15 cellular contexts compared by ENCODE assay signal in the genomic region with DNA sequence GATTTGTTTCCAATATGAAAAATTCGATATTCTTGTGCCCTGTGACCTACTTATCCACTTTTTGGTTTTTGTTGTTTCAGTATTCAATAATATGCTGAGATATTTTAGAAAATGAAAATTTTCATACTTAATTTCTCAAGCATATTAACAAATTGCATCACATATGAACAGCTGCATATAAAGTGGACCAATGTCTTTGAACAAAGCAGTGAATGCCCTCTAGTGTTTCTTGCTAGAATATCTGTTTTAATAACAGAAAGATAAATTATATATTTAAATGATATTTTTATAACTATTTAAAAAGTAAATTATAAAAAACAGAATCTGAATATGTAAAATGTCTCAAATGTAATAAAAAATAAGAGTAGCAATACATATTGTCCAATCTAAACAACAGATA. TPM values are rescaled to one million over a fixed set of nuclear protein-coding genes. Genes with fewer than 3 reads are reported as not detected.
DNase-seq lines count a peak whose midpoint lies in the region; ATAC-seq, FAIRE-seq and TF ChIP-seq lines count a peak whose summit lies in the region.
"Had no signal": no experiment of that assay in that cellular context is flagged by ENCODE, and none has a peak within 500 bp of the region (broad histone marks: within the 10 kb centered on the region; RNA-seq: fewer than 3 reads in every experiment).

No MANE protein-coding gene starts in this region.

- no peak overlapping the region for H3K4me3 Mint-ChIP-seq in WTC11
- H3K4me3 Mint-ChIP-seq: activated naive CD4-positive, alpha-beta T cell treated with anti-CD3 and anti-CD28 coated beads for 36 hours; neural progenitor cell had no signal

- DNase-seq in D721Med (ENCODE audit: insufficient read length, low spot score) (no peak), RCC 7860 (ENCODE audit: low spot score) (no peak), fibroblast of gingiva (ENCODE audit: low read depth) (peak; percentile 48), stomach (no peak), WTC11 (ENCODE audit: low spot score) (no peak), right atrium auricular region (ENCODE audit: low spot score) (no peak)
- no peak for DNase-seq in activated T-cell treated with anti-CD3 and anti-CD28 coated beads, Interleukin-2, amount 50 U/mL, for 48 hours
- DNase-seq: activated naive CD4-positive, alpha-beta T cell treated with anti-CD3 and anti-CD28 coated beads for 36 hours; effector CD8-positive, alpha-beta T cell; MG63; Peyer's patch; stimulated activated CD4-positive, alpha-beta T cell treated with anti-CD3 and anti-CD28 coated beads, Interleukin-4, amount 100 ng/mL, for 24 hours had no signal

- intact Hi-C loops in stomach (cut with DNase I; ENCODE audit: low total_unique reads): no loop called here

- no peaks in the 10 kb centered on the region for H3K36me3 Mint-ChIP-seq in WTC11
- H3K36me3 Mint-ChIP-seq: neural progenitor cell had no signal

- TF ChIP-seq CTCF in 22Rv1 (IDR thresholded peaks at IDR 0.05) (peak; percentile 46), D721Med (IDR thresholded peaks at IDR 0.05; ENCODE audit: insufficient read depth, missing control alignments) (peak; percentile 17), stomach (IDR thresholded peaks at IDR 0.05) (no peak), WTC11 (IDR thresholded peaks at IDR 0.05) (no peak), right atrium auricular region (IDR thresholded peaks at IDR 0.05) (peak in 1 of 2 donors; percentile 19)

- peaks cover 9% of the 10 kb centered on the region for H3K4me1 Mint-ChIP-seq in WTC11

- TF ChIP-seq POLR2A in stomach (IDR thresholded peaks at IDR 0.05): no peak

- H3K27me3 ChIP-seq in stomach (peaks cover 0 to 4% (median 0%) of the 10 kb centered on the region in 3 donors), right atrium auricular region (no peaks in the 10 kb centered on the region)
- H3K27me3 ChIP-seq: MG63, neural progenitor cell, Peyer's patch had no signal

- H3K27me3 Mint-ChIP-seq in WTC11 (ENCODE audit: low read depth): no peaks in the 10 kb centered on the region

- no peak for ATAC-seq in WTC11

- POLR2A ChIA-PET in WTC11 (lab: Charles Lee): no interaction called here

- peaks cover 0 to 7% (median 0%) of the 10 kb centered on the region in 4 donors for H3K4me1 ChIP-seq in stomach
- no peaks in the 10 kb centered on the region for H3K4me1 ChIP-seq in right atrium auricular region
- H3K4me1 ChIP-seq: Peyer's patch had no signal

- FAIRE-seq in D721Med (lab: Jason Lieb, UNC): no peak
- FAIRE-seq in RCC 7860 (lab: Jason Lieb, UNC): peak; percentile 37
- FAIRE-seq: GM18507 had no signal

- H3K4me3 ChIP-seq in stomach: no peak overlapping the region
- H3K4me3 ChIP-seq in right atrium auricular region: no peak overlapping the region
- H3K4me3 ChIP-seq: MG63, neural progenitor cell, Peyer's patch had no signal

- H3K27ac ChIP-seq in 22Rv1 (no peak overlapping the region), stomach (no peak overlapping the region), right atrium auricular region (no peak overlapping the region)
- H3K27ac ChIP-seq: neural progenitor cell, Peyer's patch had no signal

- TF ChIP-seq EP300 in stomach (IDR thresholded peaks at IDR 0.05): no peak

- CTCF ChIA-PET in WTC11 (lab: Charles Lee): interaction anchor here (0.5 to 5.0 kb wide), 2 partner anchors 14 to 134 kb away, joined by 4 to 27 read pairs; no protein-coding TSS in a partner anchor

- H3K9me3 Mint-ChIP-seq in WTC11: no peaks in the 10 kb centered on the region
- H3K9me3 Mint-ChIP-seq: activated naive CD4-positive, alpha-beta T cell treated with anti-CD3 and anti-CD28 coated beads for 36 hours; neural progenitor cell had no signal

- WGBS in stomach, 5 donors: 83 to 93% (median 88%) methylated on average over 1 of the region's 1 CpG

- H3K27ac Mint-ChIP-seq in WTC11: no peak overlapping the region
- H3K27ac Mint-ChIP-seq: activated naive CD4-positive, alpha-beta T cell treated with anti-CD3 and anti-CD28 coated beads for 36 hours; neural progenitor cell had no signal

- H3K9me3 ChIP-seq in stomach: no peaks in the 10 kb centered on the region
- H3K9me3 ChIP-seq in right atrium auricular region: no peaks in the 10 kb centered on the region
- H3K9me3 ChIP-seq: MG63, Peyer's patch had no signal

- H3K36me3 ChIP-seq in stomach: no peaks in the 10 kb centered on the region
- no peaks in the 10 kb centered on the region for H3K36me3 ChIP-seq in right atrium auricular region
- H3K36me3 ChIP-seq: MG63, neural progenitor cell, Peyer's patch had no signal

TF ChIP-seq in WTC11, 78 proteins besides CTCF, POLR2A, EP300 and RAD21:
- TF ChIP-seq ELF4 (CRISPR knock-in tag; IDR thresholded peaks at IDR 0.05; ENCODE audit: low read depth) (no peak), NR1H2 (CRISPR knock-in tag; IDR thresholded peaks at IDR 0.05) (no peak), ZNF232 (CRISPR knock-in tag; IDR thresholded peaks at IDR 0.05) (no peak)
TF ChIP-seq in WTC11: peak in this region for 0.

RNA-seq across cellular contexts. Expression of gene INTU, which starts 31.7 kb away (rescaled TPM):
- total RNA-seq in stomach (10 to 100 TPM in 2 of 5 donors, 1 to 10 TPM in 3; 2.0 to 42.9 (median 9.1) TPM), WTC11 (2021) (15.0 to 18.6 TPM (median 17.9 TPM) in 3 replicates), right atrium auricular region (1 to 10 TPM; 1.8 to 4.7 TPM)
- polyA plus RNA-seq in stomach: 1 to 10 TPM in 1 of 3 donors, under 1 TPM in 2; 0.62 to 8.9 (median 0.92) TPM

Comparison
In these comparisons a context has a peak if more than half of its experiments do, and no peak if none do; other contexts are left out.
1. CTCF ChIP-seq: peak in 22Rv1 (single experiment) and D721Med (single experiment); none in stomach (0 of 7) and WTC11 (single experiment).